In genomic region chr17:75456417-75457046, GRCh38 we compare ENCODE assay signal across 8 cellular contexts. TPM values are rescaled to one million over a fixed set of nuclear protein-coding genes. Genes with fewer than 3 reads are reported as not detected.
DNase-seq lines count a peak whose midpoint lies in the region; ATAC-seq and TF ChIP-seq lines count a peak whose summit lies in the region.

TMEM94 (plus strand) TSS chr17:75456635; CDS start chr17:75471906, 15,271 bp downstream.

- H3K27ac ChIP-seq in hepatocyte: peak within 1 kb of the TSS; percentile 95

- no peaks in the 10 kb centered on the region for H3K9me2 ChIP-seq in hepatocyte (replicated peaks; ENCODE audit: insufficient read depth)

- peak; percentile 90 for ATAC-seq in GM18505 (IDR thresholded peaks at IDR 0.05; ENCODE audit: unreplicated experiment)
- peak; percentile 88 for ATAC-seq in HG02973 (IDR thresholded peaks at IDR 0.05; ENCODE audit: unreplicated experiment)

- peaks cover 30% of the 10 kb centered on the region for H3K79me2 ChIP-seq in hepatocyte

- no peaks in the 10 kb centered on the region for H3K36me3 ChIP-seq in hepatocyte (replicated peaks; ENCODE audit: insufficient read depth, low read depth)

- H3K4me3 ChIP-seq in astrocyte of the cerebellum (ENCODE audit: low read depth, low read length): peak within 1 kb of the TSS; percentile 94
- peak within 1 kb of the TSS; percentile 62 for H3K4me3 ChIP-seq in hepatocyte

- in situ Hi-C loops in astrocyte of the cerebellum (cut with HindIII; ENCODE audit: low sequenced_read_pairs): no loop called here

- peak within 1 kb of the TSS; percentile 87 for H3K4me2 ChIP-seq in hepatocyte

- DNase-seq in NCI-H2029 treated with DMSO at 0.1 percent for 48 hours (lab: John Stamatoyannopoulos, UW): peak; percentile 87
- DNase-seq in T-helper 9 cell: peak; percentile 79
- peak; percentile 96 for DNase-seq in astrocyte of the cerebellum (ENCODE audit: low read depth)
- DNase-seq in hepatocyte (ENCODE audit: low spot score): peak; percentile 98
- peak; percentile 92 for DNase-seq in renal cortical epithelial cell (ENCODE audit: low read depth)
- no peak for DNase-seq in cortex of kidney (lab: John Stamatoyannopoulos, UW)

- H2AFZ ChIP-seq in hepatocyte: peak within 1 kb of the TSS; percentile 82

- H3K27me3 ChIP-seq in hepatocyte: no peaks in the 10 kb centered on the region

- no peaks in the 10 kb centered on the region for H4K20me1 ChIP-seq in hepatocyte (ENCODE audit: insufficient read depth, poor library complexity, severe bottlenecking)

- no peaks in the 10 kb centered on the region for H3K9me3 ChIP-seq in hepatocyte (ENCODE audit: low read depth)

- H3K4me1 ChIP-seq in hepatocyte (ENCODE audit: insufficient read depth): peaks cover 18% of the 10 kb centered on the region

- 1% methylated on average over 18 of the region's 33 CpGs for WGBS in hepatocyte (ENCODE audit: low lambda C conversion rate, missing lambda C conversion rate)

- TF ChIP-seq CTCF in astrocyte of the cerebellum (IDR thresholded peaks at IDR 0.05; ENCODE audit: low read depth, low read length, missing control alignments) (no peak), hepatocyte (IDR thresholded peaks at IDR 0.05; ENCODE audit: poor library complexity) (no peak)

- TF ChIP-seq POLR2A in GM18505 (IDR thresholded peaks at IDR 0.05; ENCODE audit: borderline replicate concordance, extremely low read depth, insufficient read depth, insufficient read length): peak; percentile 72

RNA-seq across cellular contexts. Expression of gene TMEM94, which starts in this region (rescaled TPM):
- total RNA-seq in hepatocyte: 18.7 and 53.5 TPM in 2 replicates
- polyA plus RNA-seq in hepatocyte: 43.5 and 50.7 TPM in 2 replicates
- total RNA-seq in renal cortical epithelial cell: 17.2 and 68.5 TPM in 2 replicates
